In the genomic region with DNA sequence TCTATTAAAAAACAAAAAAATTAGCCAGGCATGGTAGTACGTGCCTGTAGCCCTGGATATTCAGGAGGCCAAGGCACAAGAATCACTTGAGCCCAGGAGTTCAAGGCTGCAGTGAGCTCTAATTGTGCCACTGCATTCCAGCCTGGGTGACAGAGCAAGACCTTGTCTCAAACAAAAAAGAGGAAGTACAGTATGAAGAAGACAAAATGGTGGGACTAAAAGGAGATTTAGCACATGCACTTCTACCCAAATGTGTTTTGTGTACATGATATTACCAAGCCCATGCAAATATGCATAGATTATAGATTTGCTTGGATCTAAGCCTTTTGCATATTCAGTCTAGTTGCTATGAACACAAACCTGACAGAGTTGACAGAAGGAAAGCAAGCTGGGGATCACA, we compare ENCODE assay signal across 1 cellular context.
TF ChIP-seq lines count a peak whose summit lies in the region.

No MANE protein-coding gene starts in this region.

TF ChIP-seq in WTC11, 78 proteins besides CTCF, POLR2A, EP300 and RAD21 (continued from another document):
- TF ChIP-seq, protein P1, sequence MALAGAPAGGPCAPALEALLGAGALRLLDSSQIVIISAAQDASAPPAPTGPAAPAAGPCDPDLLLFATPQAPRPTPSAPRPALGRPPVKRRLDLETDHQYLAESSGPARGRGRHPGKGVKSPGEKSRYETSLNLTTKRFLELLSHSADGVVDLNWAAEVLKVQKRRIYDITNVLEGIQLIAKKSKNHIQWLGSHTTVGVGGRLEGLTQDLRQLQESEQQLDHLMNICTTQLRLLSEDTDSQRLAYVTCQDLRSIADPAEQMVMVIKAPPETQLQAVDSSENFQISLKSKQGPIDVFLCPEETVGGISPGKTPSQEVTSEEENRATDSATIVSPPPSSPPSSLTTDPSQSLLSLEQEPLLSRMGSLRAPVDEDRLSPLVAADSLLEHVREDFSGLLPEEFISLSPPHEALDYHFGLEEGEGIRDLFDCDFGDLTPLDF (CRISPR knock-in tag; IDR thresholded peaks at IDR 0.05): no peak
- no peak for TF ChIP-seq FOXK1 (CRISPR knock-in tag; IDR thresholded peaks at IDR 0.05)
- TF ChIP-seq, protein P2, sequence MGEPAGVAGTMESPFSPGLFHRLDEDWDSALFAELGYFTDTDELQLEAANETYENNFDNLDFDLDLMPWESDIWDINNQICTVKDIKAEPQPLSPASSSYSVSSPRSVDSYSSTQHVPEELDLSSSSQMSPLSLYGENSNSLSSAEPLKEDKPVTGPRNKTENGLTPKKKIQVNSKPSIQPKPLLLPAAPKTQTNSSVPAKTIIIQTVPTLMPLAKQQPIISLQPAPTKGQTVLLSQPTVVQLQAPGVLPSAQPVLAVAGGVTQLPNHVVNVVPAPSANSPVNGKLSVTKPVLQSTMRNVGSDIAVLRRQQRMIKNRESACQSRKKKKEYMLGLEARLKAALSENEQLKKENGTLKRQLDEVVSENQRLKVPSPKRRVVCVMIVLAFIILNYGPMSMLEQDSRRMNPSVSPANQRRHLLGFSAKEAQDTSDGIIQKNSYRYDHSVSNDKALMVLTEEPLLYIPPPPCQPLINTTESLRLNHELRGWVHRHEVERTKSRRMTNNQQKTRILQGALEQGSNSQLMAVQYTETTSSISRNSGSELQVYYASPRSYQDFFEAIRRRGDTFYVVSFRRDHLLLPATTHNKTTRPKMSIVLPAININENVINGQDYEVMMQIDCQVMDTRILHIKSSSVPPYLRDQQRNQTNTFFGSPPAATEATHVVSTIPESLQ (CRISPR knock-in tag; IDR thresholded peaks at IDR 0.05): no peak
- TF ChIP-seq, protein P3, sequence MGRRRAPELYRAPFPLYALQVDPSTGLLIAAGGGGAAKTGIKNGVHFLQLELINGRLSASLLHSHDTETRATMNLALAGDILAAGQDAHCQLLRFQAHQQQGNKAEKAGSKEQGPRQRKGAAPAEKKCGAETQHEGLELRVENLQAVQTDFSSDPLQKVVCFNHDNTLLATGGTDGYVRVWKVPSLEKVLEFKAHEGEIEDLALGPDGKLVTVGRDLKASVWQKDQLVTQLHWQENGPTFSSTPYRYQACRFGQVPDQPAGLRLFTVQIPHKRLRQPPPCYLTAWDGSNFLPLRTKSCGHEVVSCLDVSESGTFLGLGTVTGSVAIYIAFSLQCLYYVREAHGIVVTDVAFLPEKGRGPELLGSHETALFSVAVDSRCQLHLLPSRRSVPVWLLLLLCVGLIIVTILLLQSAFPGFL (CRISPR knock-in tag; IDR thresholded peaks at IDR 0.05; ENCODE audit: borderline replicate concordance): no peak
- no peak for TF ChIP-seq TEAD4 (CRISPR knock-in tag; IDR thresholded peaks at IDR 0.05)
- TF ChIP-seq, protein P4, sequence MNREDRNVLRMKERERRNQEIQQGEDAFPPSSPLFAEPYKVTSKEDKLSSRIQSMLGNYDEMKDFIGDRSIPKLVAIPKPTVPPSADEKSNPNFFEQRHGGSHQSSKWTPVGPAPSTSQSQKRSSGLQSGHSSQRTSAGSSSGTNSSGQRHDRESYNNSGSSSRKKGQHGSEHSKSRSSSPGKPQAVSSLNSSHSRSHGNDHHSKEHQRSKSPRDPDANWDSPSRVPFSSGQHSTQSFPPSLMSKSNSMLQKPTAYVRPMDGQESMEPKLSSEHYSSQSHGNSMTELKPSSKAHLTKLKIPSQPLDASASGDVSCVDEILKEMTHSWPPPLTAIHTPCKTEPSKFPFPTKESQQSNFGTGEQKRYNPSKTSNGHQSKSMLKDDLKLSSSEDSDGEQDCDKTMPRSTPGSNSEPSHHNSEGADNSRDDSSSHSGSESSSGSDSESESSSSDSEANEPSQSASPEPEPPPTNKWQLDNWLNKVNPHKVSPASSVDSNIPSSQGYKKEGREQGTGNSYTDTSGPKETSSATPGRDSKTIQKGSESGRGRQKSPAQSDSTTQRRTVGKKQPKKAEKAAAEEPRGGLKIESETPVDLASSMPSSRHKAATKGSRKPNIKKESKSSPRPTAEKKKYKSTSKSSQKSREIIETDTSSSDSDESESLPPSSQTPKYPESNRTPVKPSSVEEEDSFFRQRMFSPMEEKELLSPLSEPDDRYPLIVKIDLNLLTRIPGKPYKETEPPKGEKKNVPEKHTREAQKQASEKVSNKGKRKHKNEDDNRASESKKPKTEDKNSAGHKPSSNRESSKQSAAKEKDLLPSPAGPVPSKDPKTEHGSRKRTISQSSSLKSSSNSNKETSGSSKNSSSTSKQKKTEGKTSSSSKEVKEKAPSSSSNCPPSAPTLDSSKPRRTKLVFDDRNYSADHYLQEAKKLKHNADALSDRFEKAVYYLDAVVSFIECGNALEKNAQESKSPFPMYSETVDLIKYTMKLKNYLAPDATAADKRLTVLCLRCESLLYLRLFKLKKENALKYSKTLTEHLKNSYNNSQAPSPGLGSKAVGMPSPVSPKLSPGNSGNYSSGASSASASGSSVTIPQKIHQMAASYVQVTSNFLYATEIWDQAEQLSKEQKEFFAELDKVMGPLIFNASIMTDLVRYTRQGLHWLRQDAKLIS (CRISPR knock-in tag; IDR thresholded peaks at IDR 0.05; ENCODE audit: borderline replicate concordance): no peak
- no peak for TF ChIP-seq EMX1 (CRISPR knock-in tag; IDR thresholded peaks at IDR 0.05)
- TF ChIP-seq, protein P5, sequence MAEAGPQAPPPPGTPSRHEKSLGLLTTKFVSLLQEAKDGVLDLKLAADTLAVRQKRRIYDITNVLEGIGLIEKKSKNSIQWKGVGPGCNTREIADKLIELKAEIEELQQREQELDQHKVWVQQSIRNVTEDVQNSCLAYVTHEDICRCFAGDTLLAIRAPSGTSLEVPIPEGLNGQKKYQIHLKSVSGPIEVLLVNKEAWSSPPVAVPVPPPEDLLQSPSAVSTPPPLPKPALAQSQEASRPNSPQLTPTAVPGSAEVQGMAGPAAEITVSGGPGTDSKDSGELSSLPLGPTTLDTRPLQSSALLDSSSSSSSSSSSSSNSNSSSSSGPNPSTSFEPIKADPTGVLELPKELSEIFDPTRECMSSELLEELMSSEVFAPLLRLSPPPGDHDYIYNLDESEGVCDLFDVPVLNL (CRISPR knock-in tag; IDR thresholded peaks at IDR 0.05; ENCODE audit: borderline replicate concordance, low read depth): no peak
- no peak for TF ChIP-seq RELA (CRISPR knock-in tag; IDR thresholded peaks at IDR 0.05; ENCODE audit: borderline replicate concordance)
- TF ChIP-seq, protein P6, sequence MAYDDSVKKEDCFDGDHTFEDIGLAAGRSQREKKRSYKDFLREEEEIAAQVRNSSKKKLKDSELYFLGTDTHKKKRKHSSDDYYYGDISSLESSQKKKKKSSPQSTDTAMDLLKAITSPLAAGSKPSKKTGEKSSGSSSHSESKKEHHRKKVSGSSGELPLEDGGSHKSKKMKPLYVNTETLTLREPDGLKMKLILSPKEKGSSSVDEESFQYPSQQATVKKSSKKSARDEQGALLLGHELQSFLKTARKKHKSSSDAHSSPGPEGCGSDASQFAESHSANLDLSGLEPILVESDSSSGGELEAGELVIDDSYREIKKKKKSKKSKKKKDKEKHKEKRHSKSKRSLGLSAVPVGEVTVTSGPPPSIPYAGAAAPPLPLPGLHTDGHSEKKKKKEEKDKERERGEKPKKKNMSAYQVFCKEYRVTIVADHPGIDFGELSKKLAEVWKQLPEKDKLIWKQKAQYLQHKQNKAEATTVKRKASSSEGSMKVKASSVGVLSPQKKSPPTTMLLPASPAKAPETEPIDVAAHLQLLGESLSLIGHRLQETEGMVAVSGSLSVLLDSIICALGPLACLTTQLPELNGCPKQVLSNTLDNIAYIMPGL (CRISPR knock-in tag; IDR thresholded peaks at IDR 0.05): no peak
- TF ChIP-seq, protein P7, sequence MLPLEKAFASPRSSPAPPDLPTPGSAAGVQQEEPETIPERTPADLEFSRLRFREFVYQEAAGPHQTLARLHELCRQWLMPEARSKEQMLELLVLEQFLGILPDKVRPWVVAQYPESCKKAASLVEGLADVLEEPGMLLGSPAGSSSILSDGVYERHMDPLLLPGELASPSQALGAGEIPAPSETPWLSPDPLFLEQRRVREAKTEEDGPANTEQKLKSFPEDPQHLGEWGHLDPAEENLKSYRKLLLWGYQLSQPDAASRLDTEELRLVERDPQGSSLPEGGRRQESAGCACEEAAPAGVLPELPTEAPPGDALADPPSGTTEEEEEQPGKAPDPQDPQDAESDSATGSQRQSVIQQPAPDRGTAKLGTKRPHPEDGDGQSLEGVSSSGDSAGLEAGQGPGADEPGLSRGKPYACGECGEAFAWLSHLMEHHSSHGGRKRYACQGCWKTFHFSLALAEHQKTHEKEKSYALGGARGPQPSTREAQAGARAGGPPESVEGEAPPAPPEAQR (CRISPR knock-in tag; IDR thresholded peaks at IDR 0.05): no peak
- TF ChIP-seq IRF2 (CRISPR knock-in tag; IDR thresholded peaks at IDR 0.05; ENCODE audit: borderline replicate concordance, low read depth): no peak
TF ChIP-seq in WTC11: peak in this region for 0.
